Comparison of ENCODE assay signal across 8 cellular contexts in genomic region chr3:132317229-132317948, GRCh38. TPM values are rescaled to one million over a fixed set of nuclear protein-coding genes. Genes with fewer than 3 reads are reported as not detected.
DNase-seq lines count a peak whose midpoint lies in the region; ATAC-seq and TF ChIP-seq lines count a peak whose summit lies in the region.

TSS of gene ACP3 (plus strand) at chr3:132317407. CDS start at chr3:132317457, 50 bp downstream.

- H3K27me3 Mint-ChIP-seq in effector memory CD8-positive, alpha-beta T cell: peaks cover 16 to 34% of the 10 kb centered on the region in 2 donors
- peaks cover 8% of the 10 kb centered on the region for H3K27me3 Mint-ChIP-seq in activated naive CD8-positive, alpha-beta T cell treated with anti-CD3 and anti-CD28 coated beads for 36 hours

- no peak within 1 kb of the TSS for H3K27ac Mint-ChIP-seq in effector memory CD8-positive, alpha-beta T cell
- H3K27ac Mint-ChIP-seq in activated naive CD8-positive, alpha-beta T cell treated with anti-CD3 and anti-CD28 coated beads for 36 hours: no peak within 1 kb of the TSS

- peak; percentile 53 for ATAC-seq in GM21423 (IDR thresholded peaks at IDR 0.05; ENCODE audit: unreplicated experiment)
- ATAC-seq in effector memory CD8-positive, alpha-beta T cell (replicated peaks): peak; percentile 37

- H3K4me3 ChIP-seq in mononuclear cell (ENCODE audit: low read length): peak within 1 kb of the TSS; percentile 39

- DNase-seq in AG08395 (ENCODE audit: low spot score) (peak; percentile 3), NCI-H226 (peak; percentile 44), GM10266 (ENCODE audit: extremely low spot score) (no peak), SHP77 (lab: John Stamatoyannopoulos, UW) (no peak)
- no peak for DNase-seq in effector memory CD8-positive, alpha-beta T cell
- no peak for DNase-seq in activated naive CD8-positive, alpha-beta T cell treated with anti-CD3 and anti-CD28 coated beads for 36 hours

- H3K4me1 ChIP-seq in mononuclear cell (ENCODE audit: insufficient read depth, low read length): peaks cover 36% of the 10 kb centered on the region

- no peak for TF ChIP-seq CTCF in GM10266 (IDR thresholded peaks at IDR 0.05; ENCODE audit: control insufficient read depth, insufficient read depth, low read depth, missing control alignments)

- H3K9me3 ChIP-seq in mononuclear cell (ENCODE audit: low read depth, low read length): no peaks in the 10 kb centered on the region

- peaks cover 3% of the 10 kb centered on the region for H3K36me3 Mint-ChIP-seq in effector memory CD8-positive, alpha-beta T cell (ENCODE audit: insufficient read depth)
- H3K36me3 Mint-ChIP-seq in activated naive CD8-positive, alpha-beta T cell treated with anti-CD3 and anti-CD28 coated beads for 36 hours: no peaks in the 10 kb centered on the region

- no peaks in the 10 kb centered on the region for H3K27me3 ChIP-seq in mononuclear cell (ENCODE audit: insufficient read depth, low read length)

- H3K4me3 Mint-ChIP-seq in effector memory CD8-positive, alpha-beta T cell: no peak within 1 kb of the TSS
- H3K4me3 Mint-ChIP-seq in activated naive CD8-positive, alpha-beta T cell treated with anti-CD3 and anti-CD28 coated beads for 36 hours: no peak within 1 kb of the TSS

- no peaks in the 10 kb centered on the region for H3K4me1 Mint-ChIP-seq in effector memory CD8-positive, alpha-beta T cell (ENCODE audit: low read depth in 2 of 2)
- H3K4me1 Mint-ChIP-seq in activated naive CD8-positive, alpha-beta T cell treated with anti-CD3 and anti-CD28 coated beads for 36 hours: peaks cover 3% of the 10 kb centered on the region

- H3K9me3 Mint-ChIP-seq in effector memory CD8-positive, alpha-beta T cell: no peaks in the 10 kb centered on the region
- H3K9me3 Mint-ChIP-seq in activated naive CD8-positive, alpha-beta T cell treated with anti-CD3 and anti-CD28 coated beads for 36 hours: no peaks in the 10 kb centered on the region

RNA-seq across cellular contexts. Expression of gene ACP3, which starts in this region (rescaled TPM):
- total RNA-seq in mononuclear cell: 18.1 TPM
- total RNA-seq in activated naive CD8-positive, alpha-beta T cell treated with anti-CD3 and anti-CD28 coated beads for 36 hours: not detected

Comparison
In these comparisons a context has a peak if more than half of its experiments do, and no peak if none do; other contexts are left out.
1. RNA of gene ACP3 (total RNA-seq): 18.1 TPM in mononuclear cell (single experiment); not detected in activated naive CD8-positive, alpha-beta T cell treated with anti-CD3 and anti-CD28 coated beads for 36 hours; every median in the first group is over 10 times any median in the second.
2. DNase-seq: peak in AG08395 (single experiment) and NCI-H226 (single experiment); none in effector memory CD8-positive, alpha-beta T cell (0 of 3), GM10266 (single experiment), SHP77 (0 of 2) and activated naive CD8-positive, alpha-beta T cell treated with anti-CD3 and anti-CD28 coated beads for 36 hours (single experiment).